8 cellular contexts compared by ENCODE assay signal in genomic region chr19:47111682-47112165, GRCh38. TPM values are rescaled to one million over a fixed set of nuclear protein-coding genes. Genes with fewer than 3 reads are reported as not detected.
DNase-seq lines count a peak whose midpoint lies in the region; ATAC-seq and TF ChIP-seq lines count a peak whose summit lies in the region.

No MANE protein-coding gene starts in this region.

- H3K4me1 Mint-ChIP-seq in GM23338 (peaks cover 42% of the 10 kb centered on the region), T-cell (peaks cover 48 to 51% (median 50%) of the 10 kb centered on the region in 3 donors)

- peak overlapping the region; percentile 96 for H3K27ac ChIP-seq in GM23338 (ENCODE audit: low read depth)
- H3K27ac ChIP-seq in skeletal muscle tissue (ENCODE audit: low read depth, low read length): peak overlapping the region; percentile 100

- peaks cover 17% of the 10 kb centered on the region; the same call in 1 of the 2 replicates for H3F3A ChIP-seq in GM23338 (replicated peaks; ENCODE audit: low read depth)

- H3K36me3 Mint-ChIP-seq in GM23338 (ENCODE audit: low read depth) (peaks cover 46% of the 10 kb centered on the region), T-cell (peaks cover 18% of the 10 kb centered on the region)

- no peak overlapping the region for H2AFZ ChIP-seq in GM23338

- H3K9me3 Mint-ChIP-seq in GM23338 (no peaks in the 10 kb centered on the region; the same call in 2 of the 3 replicates), T-cell (no peaks in the 10 kb centered on the region)

- no peak for ATAC-seq in GM23338
- ATAC-seq in T-cell (replicated peaks in 1 of 4): no peak

- H3K4me3 Mint-ChIP-seq in GM23338: peak overlapping the region; percentile 94
- peak overlapping the region; percentile 92 to 99 (median 95) for H3K4me3 Mint-ChIP-seq in T-cell

- H3K27me3 Mint-ChIP-seq in GM23338 (ENCODE audit: insufficient read depth, low read depth, poor library complexity): peaks cover 25% of the 10 kb centered on the region
- H3K27me3 Mint-ChIP-seq in T-cell: no peaks in the 10 kb centered on the region

- H3K79me2 ChIP-seq in GM23338 (replicated peaks; ENCODE audit: insufficient read depth): peaks cover 41% of the 10 kb centered on the region

- H3K36me3 ChIP-seq in GM23338 (ENCODE audit: insufficient read depth) (no peaks in the 10 kb centered on the region), skeletal muscle tissue (ENCODE audit: control insufficient read depth in 3 of 3, insufficient read depth in 3 of 3, low read length in 3 of 3) (no peaks in the 10 kb centered on the region)

- H3K9me2 ChIP-seq in GM23338 (ENCODE audit: insufficient read depth): no peaks in the 10 kb centered on the region

- CTCF ChIA-PET in T-cell (lab: Charles Lee) (no interaction called here), GM10248 (lab: Yijun Ruan, JAX) (interaction anchor here (0.8 to 1.0 kb wide), 2 partner anchors 12 to 13 kb away, joined by 3 read pairs; no protein-coding TSS in a partner anchor)

- H3K4me2 ChIP-seq in GM23338: peak overlapping the region; percentile 93

- H3K4me1 ChIP-seq in GM23338 (ENCODE audit: insufficient read depth) (peaks cover 31% of the 10 kb centered on the region), skeletal muscle tissue (ENCODE audit: control insufficient read depth in 3 of 3, insufficient read depth in 3 of 3, low read length in 3 of 3) (peaks cover 27 to 48% (median 43%) of the 10 kb centered on the region in 3 donors)

- no peaks in the 10 kb centered on the region for H3K9me3 ChIP-seq in skeletal muscle tissue (ENCODE audit: control insufficient read depth in 3 of 3, low read length in 3 of 3)

- no peaks in the 10 kb centered on the region for H4K20me1 ChIP-seq in GM23338 (replicated peaks; ENCODE audit: insufficient read depth)

- H3K4me3 ChIP-seq in GM23338: peak overlapping the region; percentile 92
- H3K4me3 ChIP-seq in foreskin fibroblast (ENCODE audit: low read depth in 1 of 2, low read length in 2 of 2): peak overlapping the region; percentile 95 to 97
- H3K4me3 ChIP-seq in skeletal muscle tissue (ENCODE audit: low read length in 3 of 3): peak overlapping the region; percentile 84 to 90 (median 90)

- peak overlapping the region; percentile 99 for H3K27ac Mint-ChIP-seq in GM23338
- peak overlapping the region; percentile 100 for H3K27ac Mint-ChIP-seq in T-cell

- POLR2A ChIA-PET in T-cell (lab: Charles Lee): interaction anchor here in 1 of 2 donors (0.7 kb wide), 1 partner anchor 75 kb away, joined by 5 read pairs; no protein-coding TSS in a partner anchor
- POLR2A ChIA-PET in GM10248 (lab: Yijun Ruan, JAX): interaction anchor here (0.6 to 1.2 kb wide), 4 partner anchors 10 to 1252 kb away, joined by 4 to 9 read pairs (median 4); partner anchors contain the start of genes SYNGR4 and TMEM143

- no peak for TF ChIP-seq CTCF in GM23338 (conservative IDR thresholded peaks at IDR 0.05; ENCODE audit: low read depth in 2 of 2)
- no peak for TF ChIP-seq CTCF in foreskin fibroblast (IDR thresholded peaks at IDR 0.05; ENCODE audit: low read depth, low read length)
- no peak for TF ChIP-seq CTCF in GM10248 (IDR thresholded peaks at IDR 0.05; ENCODE audit: control extremely low read depth, extremely low read depth, low read depth, missing control alignments)

- no peaks in the 10 kb centered on the region for H3K27me3 ChIP-seq in GM23338 (ENCODE audit: insufficient read depth)
- H3K27me3 ChIP-seq in skeletal muscle tissue (ENCODE audit: control insufficient read depth in 3 of 3, insufficient read depth in 3 of 3, low read length in 3 of 3): no peaks in the 10 kb centered on the region

- H3K9ac ChIP-seq in skeletal muscle tissue (ENCODE audit: low read depth in 1 of 3, low read length in 3 of 3): peak overlapping the region; percentile 92 to 100 (median 100)

- DNase-seq in GM23338 (ENCODE audit: low spot score) (no peak), T-cell (peak in 2 of 34 experiments; percentile 14 to 15), foreskin fibroblast (no peak), amniotic stem cell (lab: John Stamatoyannopoulos, UW) (no peak), SK-N-DZ (ENCODE audit: low spot score) (no peak), GM10248 (ENCODE audit: extremely low spot score) (no peak), NCI-H1048 (lab: John Stamatoyannopoulos, UW) (no peak)

TF ChIP-seq in GM23338, 12 proteins besides CTCF, POLR2A, EP300 and RAD21 (continues in another document):
- TF ChIP-seq EZH2phosphoT487 (IDR thresholded peaks at IDR 0.05; ENCODE audit: unreplicated experiment) (no peak), CREB1 (CRISPR knock-in tag; IDR thresholded peaks at IDR 0.05; ENCODE audit: low read depth) (no peak), EZH2 (IDR thresholded peaks at IDR 0.05; ENCODE audit: low read depth, unreplicated experiment) (no peak), STAT1 (IDR thresholded peaks at IDR 0.05; ENCODE audit: unreplicated experiment) (no peak), ZNF462 (CRISPR knock-in tag; IDR thresholded peaks at IDR 0.05) (no peak), JUNB (IDR thresholded peaks at IDR 0.05; ENCODE audit: unreplicated experiment) (no peak)

RNA-seq across cellular contexts. Expression of gene ZC3H4, which starts 1.9 kb away (rescaled TPM):
- 33.8 and 36.9 TPM in 2 replicates for total RNA-seq in GM23338 (2014; rRNA removed; shearing (Covaris generic))
- polyA plus RNA-seq in GM23338 (2016; fragmentation: Nextera tagmentation; extraction: Ambion mirVana): 26.7 and 29.4 TPM in 2 replicates
- total RNA-seq in T-cell: 10 to 100 TPM; 64.0 to 81.4 (median 72.3) TPM
- 14.6 TPM for total RNA-seq in skeletal muscle tissue
- polyA plus RNA-seq in SK-N-DZ (2014; cell fraction: cytosol; rRNA removed): 6.1 and 9.0 TPM in 2 replicates
- 6.8 and 11.8 TPM in 2 replicates for polyA plus RNA-seq in SK-N-DZ (2014; cell fraction: nucleus; rRNA removed)

RNA-seq across cellular contexts. Expression of gene SAE1, which starts 18.9 kb away (rescaled TPM):
- 236 and 258 TPM in 2 replicates for total RNA-seq in GM23338 (2014; rRNA removed; shearing (Covaris generic))
- polyA plus RNA-seq in GM23338 (2016; fragmentation: Nextera tagmentation; extraction: Ambion mirVana): 108 and 115 TPM in 2 replicates
- 10 to 100 TPM; 42.6 to 54.9 (median 44.0) TPM for total RNA-seq in T-cell
- total RNA-seq in skeletal muscle tissue: 71.0 TPM
- 168 and 204 TPM in 2 replicates for polyA plus RNA-seq in SK-N-DZ (2014; cell fraction: cytosol; rRNA removed)
- 60.9 and 65.5 TPM in 2 replicates for polyA plus RNA-seq in SK-N-DZ (2014; cell fraction: nucleus; rRNA removed)
